8 cellular contexts compared by ENCODE assay signal in the genomic region with DNA sequence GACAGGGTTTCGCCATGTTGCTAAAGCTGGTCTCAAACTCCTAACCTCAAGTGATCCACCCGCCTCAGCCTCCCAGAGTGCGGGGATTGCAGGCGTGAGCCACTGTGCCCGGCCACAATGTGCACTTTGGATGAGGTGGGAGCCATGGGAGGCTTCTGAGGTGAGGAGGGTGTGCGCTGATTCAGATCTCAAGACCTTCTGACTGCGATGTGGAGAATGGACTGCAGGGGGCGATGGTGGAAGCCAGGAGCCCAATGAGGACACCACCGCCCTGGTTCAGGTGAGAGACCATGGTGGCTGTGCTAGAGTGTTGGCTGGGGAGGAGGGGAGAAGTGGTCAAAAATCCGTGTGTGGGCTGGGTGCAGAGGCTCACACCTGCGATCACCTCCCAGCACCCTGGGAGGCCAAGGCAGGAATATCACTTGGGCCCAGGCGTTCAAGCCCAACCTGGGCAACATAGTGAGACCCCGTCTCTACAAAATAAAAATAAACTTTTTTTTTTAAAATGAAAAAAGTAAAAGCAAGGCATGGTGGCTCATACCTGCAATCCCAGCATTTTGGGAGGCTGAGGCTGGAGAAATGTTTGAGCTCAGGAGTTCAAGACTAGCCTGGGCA. TPM values are rescaled to one million over a fixed set of nuclear protein-coding genes. Genes with fewer than 3 reads are reported as not detected.
DNase-seq lines count a peak whose midpoint lies in the region; ATAC-seq and TF ChIP-seq lines count a peak whose summit lies in the region.

No MANE protein-coding gene starts in this region.

- DNase-seq in GM03348 (ENCODE audit: low spot score) (peak; percentile 22), OCI-M1 (lab: John Stamatoyannopoulos, UW) (peak; percentile 62), memory B cell (ENCODE audit: low spot score in 2 of 2) (no peak), esophagus squamous epithelium (lab: John Stamatoyannopoulos, UW) (no peak), SIG-M5 (lab: John Stamatoyannopoulos, UW) (no peak), midbrain (lab: John Stamatoyannopoulos, UW) (no peak)
- peak; percentile 78 for DNase-seq in activated naive CD4-positive, alpha-beta T cell treated with anti-CD3 and anti-CD28 coated beads, Interleukin-2, amount 10 ng/mL, durations not matched to agents 7 days and 5 days

- H3K27ac ChIP-seq in esophagus squamous epithelium = no peak overlapping the region

- H3K9me3 Mint-ChIP-seq in activated naive CD4-positive, alpha-beta T cell treated with anti-CD3 and anti-CD28 coated beads, Interleukin-2, amount 10 ng/mL, durations not matched to agents 7 days and 5 days = no peaks in the 10 kb centered on the region
- H3K9me3 Mint-ChIP-seq in memory B cell = no peaks in the 10 kb centered on the region

- no peak overlapping the region for H3K27ac Mint-ChIP-seq in activated naive CD4-positive, alpha-beta T cell treated with anti-CD3 and anti-CD28 coated beads, Interleukin-2, amount 10 ng/mL, durations not matched to agents 7 days and 5 days
- no peak overlapping the region for H3K27ac Mint-ChIP-seq in memory B cell

- no peak for TF ChIP-seq POLR2A in esophagus squamous epithelium (IDR thresholded peaks at IDR 0.05)

- H3K4me3 ChIP-seq in esophagus squamous epithelium = no peak overlapping the region

- H3K4me1 Mint-ChIP-seq in activated naive CD4-positive, alpha-beta T cell treated with anti-CD3 and anti-CD28 coated beads, Interleukin-2, amount 10 ng/mL, durations not matched to agents 7 days and 5 days = peaks cover 14% of the 10 kb centered on the region
- H3K4me1 Mint-ChIP-seq in memory B cell = peaks cover 16% of the 10 kb centered on the region

- peaks cover 17% of the 10 kb centered on the region for H3K36me3 Mint-ChIP-seq in activated naive CD4-positive, alpha-beta T cell treated with anti-CD3 and anti-CD28 coated beads, Interleukin-2, amount 10 ng/mL, durations not matched to agents 7 days and 5 days
- H3K36me3 Mint-ChIP-seq in memory B cell = peaks cover 2% of the 10 kb centered on the region

- peak in 3 of 6 experiments; percentile 23 to 52 (median 29) for TF ChIP-seq CTCF in esophagus squamous epithelium (IDR thresholded peaks at IDR 0.05)

- CTCF ChIA-PET in activated naive CD4-positive, alpha-beta T cell treated with anti-CD3 and anti-CD28 coated beads, Interleukin-2, amount 10 ng/mL, durations not matched to agents 7 days and 5 days (lab: Charles Lee) = interaction anchor here (1.1 to 1.9 kb wide), 2 partner anchors 15 to 69 kb away, joined by 4 read pairs; a partner anchor contains a TSS

- intact Hi-C loops in esophagus squamous epithelium (cut with DNase I) = no loop called here

- H3K4me3 Mint-ChIP-seq in activated naive CD4-positive, alpha-beta T cell treated with anti-CD3 and anti-CD28 coated beads, Interleukin-2, amount 10 ng/mL, durations not matched to agents 7 days and 5 days = no peak overlapping the region
- H3K4me3 Mint-ChIP-seq in memory B cell = no peak overlapping the region

- no peaks in the 10 kb centered on the region for H3K27me3 Mint-ChIP-seq in activated naive CD4-positive, alpha-beta T cell treated with anti-CD3 and anti-CD28 coated beads, Interleukin-2, amount 10 ng/mL, durations not matched to agents 7 days and 5 days
- H3K27me3 Mint-ChIP-seq in memory B cell = no peaks in the 10 kb centered on the region

- peaks cover 7 to 28% (median 9%) of the 10 kb centered on the region in 3 donors for H3K4me1 ChIP-seq in esophagus squamous epithelium

- no peaks in the 10 kb centered on the region for H3K27me3 ChIP-seq in esophagus squamous epithelium

- WGBS in esophagus squamous epithelium, 2 donors = 82 to 89% methylated on average over 8 to 9 of the region's 13 CpGs

- ATAC-seq in memory B cell (ENCODE audit: low read depth) (peak; percentile 59), GM21447 (IDR thresholded peaks at IDR 0.05; ENCODE audit: unreplicated experiment) (no peak)

- H3K9me3 ChIP-seq in esophagus squamous epithelium = no peaks in the 10 kb centered on the region

- no peaks in the 10 kb centered on the region for H3K36me3 ChIP-seq in esophagus squamous epithelium

RNA-seq across cellular contexts. Expression of a gene that starts 5.6 kb away (rescaled TPM):
- 1 to 10 TPM; 1.4 to 8.2 (median 3.5) TPM for total RNA-seq in esophagus squamous epithelium

RNA-seq across cellular contexts. Expression of a gene that starts 24.0 kb away (rescaled TPM):
- total RNA-seq in esophagus squamous epithelium = 10 to 100 TPM in 2 of 4 donors, 1 to 10 TPM in 2; 6.6 to 16.8 (median 10.5) TPM

RNA-seq across cellular contexts. Expression of a gene that starts 29.4 kb away (rescaled TPM):
- total RNA-seq in esophagus squamous epithelium = 1 to 10 TPM in 3 of 4 donors, under 1 TPM in 1; 0.87 to 3.2 (median 2.3) TPM

RNA-seq across cellular contexts. Expression of a gene that starts 49.3 kb away (rescaled TPM):
- 1 to 10 TPM in 3 of 4 donors, under 1 TPM in 1; 0.48 to 3.2 (median 2.6) TPM for total RNA-seq in esophagus squamous epithelium

RNA-seq across cellular contexts. Expression of a gene that starts 51.7 kb away (rescaled TPM):
- 1 to 10 TPM in 1 of 4 donors, under 1 TPM in 3; 0.21 to 1.3 (median 0.63) TPM for total RNA-seq in esophagus squamous epithelium

Comparison
In these comparisons a context has a peak if more than half of its experiments do, and no peak if none do; other contexts are left out.
1. DNase-seq: peak in GM03348 (single experiment), OCI-M1 (single experiment) and activated naive CD4-positive, alpha-beta T cell treated with anti-CD3 and anti-CD28 coated beads, Interleukin-2, amount 10 ng/mL, durations not matched to agents 7 days and 5 days (single experiment); none in memory B cell (0 of 2), esophagus squamous epithelium (single experiment), SIG-M5 (single experiment) and midbrain (single experiment).